ENCODE assay signal across 1 cellular context in the genomic region with DNA sequence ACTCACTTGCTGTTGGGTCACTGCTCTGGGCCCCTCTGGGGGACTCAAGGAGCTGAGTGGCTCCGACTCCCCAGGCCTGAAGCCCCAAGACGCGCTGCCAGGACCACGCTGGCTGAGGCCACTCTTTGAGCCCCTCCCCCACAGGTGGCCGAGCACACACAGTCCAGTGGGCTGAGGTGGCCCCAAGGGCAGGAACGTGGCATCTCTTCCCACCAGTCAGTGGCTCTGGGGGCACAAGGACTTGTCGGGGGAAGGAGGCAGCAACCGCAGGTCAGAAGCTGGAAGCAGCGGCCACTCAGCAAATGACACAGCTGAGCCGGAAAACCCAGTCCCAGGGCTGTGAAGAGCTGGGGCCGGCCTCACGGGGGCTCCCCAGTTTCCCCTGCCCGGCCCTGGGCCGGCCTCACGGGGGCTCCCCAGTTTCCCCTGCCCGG.
TF ChIP-seq lines count a peak whose summit lies in the region.

No MANE protein-coding gene starts in this region.

TF ChIP-seq in HCT116, 20 proteins besides CTCF, POLR2A, EP300 and RAD21 (continued from another document):
- TF ChIP-seq ZFX (IDR thresholded peaks at IDR 0.05) (no peak), JUND (IDR thresholded peaks at IDR 0.05) (no peak), ATF3 (IDR thresholded peaks at IDR 0.05) (no peak), CEBPB (IDR thresholded peaks at IDR 0.05; ENCODE audit: low read depth) (no peak), ZBTB33 (IDR thresholded peaks at IDR 0.05; ENCODE audit: extremely low read depth, insufficient replicate concordance, low read length) (no peak)
